19 cellular contexts compared by ENCODE assay signal in genomic region chr10:10915215-10915614, GRCh38.
DNase-seq lines count a peak whose midpoint lies in the region; ATAC-seq and TF ChIP-seq lines count a peak whose summit lies in the region.
"Had no signal": no experiment of that assay in that cellular context is flagged by ENCODE, and none has a peak within 500 bp of the region (broad histone marks: within the 10 kb centered on the region; RNA-seq: fewer than 3 reads in every experiment).

No MANE protein-coding gene starts in this region.

- H3K4me1 ChIP-seq in cardiac muscle cell (ENCODE audit: low read depth): peaks cover 53% of the 10 kb centered on the region
- H3K4me1 ChIP-seq in mesenchymal stem cell (ENCODE audit: control insufficient read depth, insufficient read depth, low read depth, low read length): peaks cover 2% of the 10 kb centered on the region
- no peaks in the 10 kb centered on the region for H3K4me1 ChIP-seq in MM.1S (ENCODE audit: low read length)

- H3K23ac ChIP-seq in mesenchymal stem cell (ENCODE audit: low read length in 2 of 2): no peak overlapping the region

- peaks cover 37 to 44% of the 10 kb centered on the region in 2 donors for H3K27me3 Mint-ChIP-seq in effector memory CD8-positive, alpha-beta T cell

- H3K27ac ChIP-seq in cardiac muscle cell (peak overlapping the region; percentile 89), mesenchymal stem cell (ENCODE audit: low read length, poor library complexity, severe bottlenecking) (no peak overlapping the region), MM.1S (ENCODE audit: low read length) (no peak overlapping the region)

- H3K36me3 ChIP-seq in cardiac muscle cell: no peaks in the 10 kb centered on the region
- no peaks in the 10 kb centered on the region for H3K36me3 ChIP-seq in mesenchymal stem cell (ENCODE audit: control insufficient read depth in 1 of 2, insufficient read depth in 2 of 2, low read depth in 1 of 2, low read length in 2 of 2)
- no peaks in the 10 kb centered on the region for H3K36me3 ChIP-seq in MM.1S (replicated peaks; ENCODE audit: insufficient read depth, low read length)

- H2AFZ ChIP-seq in mesenchymal stem cell (ENCODE audit: low read depth, low read length) (no peak overlapping the region), MM.1S (ENCODE audit: low read length) (no peak overlapping the region)

- H3K9me3 Mint-ChIP-seq in effector memory CD8-positive, alpha-beta T cell: no peaks in the 10 kb centered on the region

- H3K4me2 ChIP-seq in mesenchymal stem cell (ENCODE audit: low read length, poor library complexity, severe bottlenecking) (no peak overlapping the region), MM.1S (ENCODE audit: low read depth, low read length) (no peak overlapping the region)

- no peak overlapping the region for H3K4me3 ChIP-seq in cardiac muscle cell
- H3K4me3 ChIP-seq in Jurkat, Clone E6-1 (ENCODE audit: low read length): no peak overlapping the region
- no peak overlapping the region for H3K4me3 ChIP-seq in mesenchymal stem cell (ENCODE audit: insufficient read depth in 1 of 2, low read depth in 1 of 2, low read length in 2 of 2)
- H3K4me3 ChIP-seq in MM.1S (ENCODE audit: low read length): no peak overlapping the region

- TF ChIP-seq CTCF in cardiac muscle cell (IDR thresholded peaks at IDR 0.05; ENCODE audit: low read depth, low read length) (no peak), MM.1S (IDR thresholded peaks at IDR 0.05; ENCODE audit: low read length) (no peak)

- no peaks in the 10 kb centered on the region for H3K79me1 ChIP-seq in mesenchymal stem cell (replicated peaks; ENCODE audit: low read length, poor library complexity, severe bottlenecking)

- DNase-seq in cardiac muscle cell (ENCODE audit: low read depth in 1 of 2, low spot score in 1 of 2) (no peak), Right ventricle myocardium superior (no peak), EH (ENCODE audit: low read depth) (peak; percentile 25), mesenchymal stem cell (peak; percentile 9), MM.1S (no peak)
- peak; percentile 50 for DNase-seq in Jurkat, Clone E6-1 (ENCODE audit: low read depth, low spot score)
- DNase-seq in effector memory CD8-positive, alpha-beta T cell: no peak
- DNase-seq: COR-L47, DMS79 treated with DMSO at 0.1 percent for 48 hours, GOT3, HCEC 1CT, Karpas-422, NCI-H1048, NCI-H1417 treated with DMSO at 0.1 percent for 48 hours, NCI-H187, NCI-H446, NCI-H526 treated with DMSO at 0.1 percent for 48 hours, SHP77 had no signal

- no peaks in the 10 kb centered on the region for H3K36me3 Mint-ChIP-seq in effector memory CD8-positive, alpha-beta T cell (ENCODE audit: insufficient read depth)
- H3K36me3 Mint-ChIP-seq: CD4-positive, CD25-positive, alpha-beta regulatory T cell had no signal

- intact Hi-C loops in Right ventricle myocardium superior (cut with DNase I): loop anchor here (10.0 kb wide), 1 partner anchor 90 kb away; no protein-coding TSS in a partner anchor

- H3K9me2 ChIP-seq in MM.1S (replicated peaks; ENCODE audit: insufficient read depth, low read length): no peaks in the 10 kb centered on the region

- no peak overlapping the region for H2BK15ac ChIP-seq in mesenchymal stem cell (ENCODE audit: low read depth, poor library complexity, severe bottlenecking)

- H3K4me3 Mint-ChIP-seq in effector memory CD8-positive, alpha-beta T cell: no peak overlapping the region
- H3K4me3 Mint-ChIP-seq: CD4-positive, CD25-positive, alpha-beta regulatory T cell had no signal

- no peak overlapping the region for H2BK120ac ChIP-seq in mesenchymal stem cell (ENCODE audit: low read depth, low read length)

- H3K79me2 ChIP-seq in MM.1S (ENCODE audit: low read length): no peaks in the 10 kb centered on the region

- no peak overlapping the region for H3K4ac ChIP-seq in mesenchymal stem cell (ENCODE audit: low read depth in 1 of 2, low read length in 2 of 2)

- H4K8ac ChIP-seq in mesenchymal stem cell (ENCODE audit: low read length): no peak overlapping the region

- no peak for ATAC-seq in Right ventricle myocardium superior (ENCODE audit: poor library complexity)
- ATAC-seq in effector memory CD8-positive, alpha-beta T cell (replicated peaks): no peak

- no peaks in the 10 kb centered on the region for H3K4me1 Mint-ChIP-seq in effector memory CD8-positive, alpha-beta T cell (ENCODE audit: low read depth in 2 of 2)
- H3K4me1 Mint-ChIP-seq: CD4-positive, CD25-positive, alpha-beta regulatory T cell had no signal

- no peak overlapping the region for H3K9ac ChIP-seq in mesenchymal stem cell (ENCODE audit: low read length)
- H3K9ac ChIP-seq in MM.1S (ENCODE audit: low read length): no peak overlapping the region

- H2AK5ac ChIP-seq in mesenchymal stem cell (ENCODE audit: low read length, severe bottlenecking): no peak overlapping the region

- H3K27ac Mint-ChIP-seq in effector memory CD8-positive, alpha-beta T cell: no peak overlapping the region
- H3K27ac Mint-ChIP-seq: CD4-positive, CD25-positive, alpha-beta regulatory T cell had no signal

- H3K27me3 ChIP-seq in cardiac muscle cell (no peaks in the 10 kb centered on the region), mesenchymal stem cell (ENCODE audit: control insufficient read depth in 1 of 2, insufficient read depth in 1 of 2, low read length in 2 of 2) (no peaks in the 10 kb centered on the region), MM.1S (replicated peaks; ENCODE audit: insufficient read depth, low read length) (no peaks in the 10 kb centered on the region)

- no peak overlapping the region for H4K91ac ChIP-seq in mesenchymal stem cell (ENCODE audit: low read length)

- no peak overlapping the region for H2BK12ac ChIP-seq in mesenchymal stem cell (ENCODE audit: low read length in 2 of 2)

- H3K14ac ChIP-seq in mesenchymal stem cell (ENCODE audit: low read length in 2 of 2): no peak overlapping the region

- H2BK5ac ChIP-seq in mesenchymal stem cell (ENCODE audit: low read depth, low read length, poor library complexity, severe bottlenecking): no peak overlapping the region

- H3K9me3 ChIP-seq in cardiac muscle cell (ENCODE audit: low read depth) (no peaks in the 10 kb centered on the region), mesenchymal stem cell (ENCODE audit: control insufficient read depth, low read length) (no peaks in the 10 kb centered on the region), MM.1S (replicated peaks; ENCODE audit: insufficient read depth, low read length) (no peaks in the 10 kb centered on the region)

- no peaks in the 10 kb centered on the region for H4K20me1 ChIP-seq in MM.1S (ENCODE audit: insufficient read depth, low read length)

- no peaks in the 10 kb centered on the region for H3F3A ChIP-seq in MM.1S (ENCODE audit: insufficient read depth, low read length)

- no peak overlapping the region for H3K18ac ChIP-seq in mesenchymal stem cell (ENCODE audit: low read depth in 1 of 2, low read length in 2 of 2)

Comparison
In these comparisons a context has a peak if more than half of its experiments do, and no peak if none do; other contexts are left out.
1. DNase-seq: peak in EH (single experiment), Jurkat, Clone E6-1 (single experiment) and mesenchymal stem cell (single experiment); none in cardiac muscle cell (0 of 2), Right ventricle myocardium superior (single experiment), MM.1S (single experiment) and effector memory CD8-positive, alpha-beta T cell (0 of 3).